23 cellular contexts compared by ENCODE assay signal in genomic region chrX:107076158-107076557, GRCh38.
"Had no signal": no experiment of that assay in that cellular context is flagged by ENCODE, and none has a peak within 500 bp of the region (broad histone marks: within the 10 kb centered on the region; RNA-seq: fewer than 3 reads in every experiment).

No MANE protein-coding gene starts in this region.

- H3K4me3 ChIP-seq: colonic mucosa, dorsolateral prefrontal cortex, esophagus muscularis mucosa, gastroesophageal sphincter, heart left ventricle, hepatocyte, left lung, lower lobe of right lung, mucosa of descending colon had no signal

- ATAC-seq: foreskin keratinocyte; gastroesophageal sphincter; heart left ventricle; left cardiac atrium; left lung; left ventricle myocardium superior; lower lobe of right lung; mucosa of descending colon; naive thymus-derived CD8-positive, alpha-beta T cell had no signal

- H3K4me1 ChIP-seq: colonic mucosa, esophagus muscularis mucosa, foreskin keratinocyte, gastroesophageal sphincter, heart left ventricle, left lung, lower lobe of right lung had no signal

- H3K9me3 ChIP-seq: colonic mucosa, lower lobe of right lung had no signal

- H3K36me3 ChIP-seq: colonic mucosa, esophagus muscularis mucosa, heart left ventricle, left lung, lower lobe of right lung had no signal

- DNase-seq: colonic mucosa; dermis blood vessel endothelial cell; dorsolateral prefrontal cortex; effector CD4-positive, alpha-beta T cell; effector memory CD4-positive, alpha-beta T cell; foreskin keratinocyte; heart left ventricle; hypothalamus; immature natural killer cell; left cardiac atrium; left lung; left ventricle myocardium superior; lower lobe of right lung; mesenchymal stem cell; mucosa of descending colon; naive B cell; naive thymus-derived CD8-positive, alpha-beta T cell had no signal

- H3K27ac ChIP-seq: colonic mucosa, dorsolateral prefrontal cortex, esophagus muscularis mucosa, foreskin keratinocyte, gastroesophageal sphincter, heart left ventricle, hepatocyte, left lung, lower lobe of right lung had no signal

- H3K4me2 ChIP-seq: hepatocyte had no signal

- FAIRE-seq: endothelial cell of umbilical vein, frontal cortex, keratinocyte had no signal
